In the genomic region with DNA sequence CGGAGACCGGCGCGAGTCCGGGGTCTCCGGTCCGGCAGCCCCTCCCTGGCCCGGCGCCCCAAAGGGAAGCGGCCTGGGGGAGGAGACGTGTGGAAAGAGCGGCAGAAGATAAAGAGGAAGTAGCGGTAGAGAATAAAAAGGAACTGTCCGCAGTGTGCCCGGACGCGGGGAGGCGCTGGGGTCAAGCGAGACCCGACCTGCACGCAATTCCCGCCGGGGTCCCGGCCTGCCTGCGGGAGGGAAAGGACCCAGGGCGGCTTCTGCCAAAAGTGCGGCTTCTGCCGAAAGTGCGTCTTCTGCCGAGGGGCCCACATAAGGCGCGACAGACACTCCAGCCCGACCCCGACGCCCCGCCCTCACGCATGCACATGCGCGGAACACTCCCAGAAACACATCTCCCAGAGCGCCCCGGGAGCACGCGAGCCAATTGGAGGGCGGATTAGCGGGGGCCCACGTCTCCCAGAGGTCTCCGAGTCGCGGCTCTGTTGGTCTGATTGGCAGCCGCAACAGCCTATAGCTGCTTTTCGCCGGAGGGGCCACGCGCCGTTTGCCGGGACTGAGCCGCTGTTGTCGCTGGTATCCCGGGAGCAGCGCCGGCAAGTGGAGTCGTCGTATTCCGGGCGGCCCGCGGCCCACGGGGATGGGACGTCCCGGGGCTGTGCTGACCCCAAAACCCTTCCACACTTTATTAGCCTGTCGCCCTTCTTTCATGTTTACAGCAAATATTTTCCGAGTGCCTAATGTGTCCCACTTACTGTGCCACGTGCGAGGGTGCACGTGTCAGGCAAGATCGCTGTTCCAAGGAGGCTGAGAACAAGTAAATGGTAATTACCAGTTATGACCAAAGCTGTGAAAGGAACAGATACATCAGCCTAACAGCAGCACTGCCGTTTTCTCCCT, we compare ENCODE assay signal across 1 cellular context.
TF ChIP-seq lines count a peak whose summit lies in the region.

No MANE protein-coding gene starts in this region.

TF ChIP-seq in K562, 482 proteins besides CTCF, POLR2A, EP300 and RAD21 (continued from another document and continues in another):
- no peak for TF ChIP-seq ETV5 (CRISPR knock-in tag; IDR thresholded peaks at IDR 0.05; ENCODE audit: low read depth)
- TF ChIP-seq ZNF408 (CRISPR knock-in tag; IDR thresholded peaks at IDR 0.05; ENCODE audit: low read depth) = no peak
- TF ChIP-seq CBX5 (IDR thresholded peaks at IDR 0.05; ENCODE audit: borderline replicate concordance, low read depth) = peak; percentile 47; the same call in 1 of the 2 replicates
- TF ChIP-seq, protein P1, sequence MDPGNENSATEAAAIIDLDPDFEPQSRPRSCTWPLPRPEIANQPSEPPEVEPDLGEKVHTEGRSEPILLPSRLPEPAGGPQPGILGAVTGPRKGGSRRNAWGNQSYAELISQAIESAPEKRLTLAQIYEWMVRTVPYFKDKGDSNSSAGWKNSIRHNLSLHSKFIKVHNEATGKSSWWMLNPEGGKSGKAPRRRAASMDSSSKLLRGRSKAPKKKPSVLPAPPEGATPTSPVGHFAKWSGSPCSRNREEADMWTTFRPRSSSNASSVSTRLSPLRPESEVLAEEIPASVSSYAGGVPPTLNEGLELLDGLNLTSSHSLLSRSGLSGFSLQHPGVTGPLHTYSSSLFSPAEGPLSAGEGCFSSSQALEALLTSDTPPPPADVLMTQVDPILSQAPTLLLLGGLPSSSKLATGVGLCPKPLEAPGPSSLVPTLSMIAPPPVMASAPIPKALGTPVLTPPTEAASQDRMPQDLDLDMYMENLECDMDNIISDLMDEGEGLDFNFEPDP (CRISPR knock-in tag; IDR thresholded peaks at IDR 0.05) = no peak
- no peak; the same call in 1 of the 2 replicates for TF ChIP-seq JUN (IDR thresholded peaks at IDR 0.05; ENCODE audit: borderline replicate concordance, low read depth, low read length)
- TF ChIP-seq JUN (CRISPR knock-in tag; IDR thresholded peaks at IDR 0.05; ENCODE audit: borderline replicate concordance) = 0 out of 2 replicates have a peak, but pooled peaks have one; percentile 47
- TF ChIP-seq, protein P2, sequence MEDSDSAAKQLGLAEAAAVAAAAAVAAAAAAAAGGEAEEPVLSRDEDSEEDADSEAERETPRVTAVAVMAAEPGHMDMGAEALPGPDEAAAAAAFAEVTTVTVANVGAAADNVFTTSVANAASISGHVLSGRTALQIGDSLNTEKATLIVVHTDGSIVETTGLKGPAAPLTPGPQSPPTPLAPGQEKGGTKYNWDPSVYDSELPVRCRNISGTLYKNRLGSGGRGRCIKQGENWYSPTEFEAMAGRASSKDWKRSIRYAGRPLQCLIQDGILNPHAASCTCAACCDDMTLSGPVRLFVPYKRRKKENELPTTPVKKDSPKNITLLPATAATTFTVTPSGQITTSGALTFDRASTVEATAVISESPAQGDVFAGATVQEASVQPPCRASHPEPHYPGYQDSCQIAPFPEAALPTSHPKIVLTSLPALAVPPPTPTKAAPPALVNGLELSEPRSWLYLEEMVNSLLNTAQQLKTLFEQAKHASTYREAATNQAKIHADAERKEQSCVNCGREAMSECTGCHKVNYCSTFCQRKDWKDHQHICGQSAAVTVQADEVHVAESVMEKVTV (CRISPR knock-in tag; IDR thresholded peaks at IDR 0.05) = 0 out of 2 replicates have a peak, but pooled peaks have one; percentile 3
- TF ChIP-seq, protein P3, sequence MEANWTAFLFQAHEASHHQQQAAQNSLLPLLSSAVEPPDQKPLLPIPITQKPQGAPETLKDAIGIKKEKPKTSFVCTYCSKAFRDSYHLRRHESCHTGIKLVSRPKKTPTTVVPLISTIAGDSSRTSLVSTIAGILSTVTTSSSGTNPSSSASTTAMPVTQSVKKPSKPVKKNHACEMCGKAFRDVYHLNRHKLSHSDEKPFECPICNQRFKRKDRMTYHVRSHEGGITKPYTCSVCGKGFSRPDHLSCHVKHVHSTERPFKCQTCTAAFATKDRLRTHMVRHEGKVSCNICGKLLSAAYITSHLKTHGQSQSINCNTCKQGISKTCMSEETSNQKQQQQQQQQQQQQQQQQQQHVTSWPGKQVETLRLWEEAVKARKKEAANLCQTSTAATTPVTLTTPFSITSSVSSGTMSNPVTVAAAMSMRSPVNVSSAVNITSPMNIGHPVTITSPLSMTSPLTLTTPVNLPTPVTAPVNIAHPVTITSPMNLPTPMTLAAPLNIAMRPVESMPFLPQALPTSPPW (CRISPR knock-in tag; IDR thresholded peaks at IDR 0.05) = peak; percentile 83
- peak; percentile 90 for TF ChIP-seq RBFOX2 (IDR thresholded peaks at IDR 0.05; ENCODE audit: low read depth, low read length)
- peak; percentile 43; the same call in 1 of the 2 replicates for TF ChIP-seq KLF6 (CRISPR knock-in tag; IDR thresholded peaks at IDR 0.05; ENCODE audit: borderline replicate concordance)
- no peak for TF ChIP-seq RUNX1 (IDR thresholded peaks at IDR 0.05; ENCODE audit: low read depth)
- peak; percentile 47; the same call in 1 of the 2 replicates for TF ChIP-seq MTA3 (IDR thresholded peaks at IDR 0.05; ENCODE audit: borderline replicate concordance)
- TF ChIP-seq, protein P4, sequence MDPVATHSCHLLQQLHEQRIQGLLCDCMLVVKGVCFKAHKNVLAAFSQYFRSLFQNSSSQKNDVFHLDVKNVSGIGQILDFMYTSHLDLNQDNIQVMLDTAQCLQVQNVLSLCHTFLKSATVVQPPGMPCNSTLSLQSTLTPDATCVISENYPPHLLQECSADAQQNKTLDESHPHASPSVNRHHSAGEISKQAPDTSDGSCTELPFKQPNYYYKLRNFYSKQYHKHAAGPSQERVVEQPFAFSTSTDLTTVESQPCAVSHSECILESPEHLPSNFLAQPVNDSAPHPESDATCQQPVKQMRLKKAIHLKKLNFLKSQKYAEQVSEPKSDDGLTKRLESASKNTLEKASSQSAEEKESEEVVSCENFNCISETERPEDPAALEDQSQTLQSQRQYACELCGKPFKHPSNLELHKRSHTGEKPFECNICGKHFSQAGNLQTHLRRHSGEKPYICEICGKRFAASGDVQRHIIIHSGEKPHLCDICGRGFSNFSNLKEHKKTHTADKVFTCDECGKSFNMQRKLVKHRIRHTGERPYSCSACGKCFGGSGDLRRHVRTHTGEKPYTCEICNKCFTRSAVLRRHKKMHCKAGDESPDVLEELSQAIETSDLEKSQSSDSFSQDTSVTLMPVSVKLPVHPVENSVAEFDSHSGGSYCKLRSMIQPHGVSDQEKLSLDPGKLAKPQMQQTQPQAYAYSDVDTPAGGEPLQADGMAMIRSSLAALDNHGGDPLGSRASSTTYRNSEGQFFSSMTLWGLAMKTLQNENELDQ (CRISPR knock-in tag; IDR thresholded peaks at IDR 0.05; ENCODE audit: borderline replicate concordance) = peak; percentile 98
- TF ChIP-seq ATF1 (CRISPR knock-in tag; IDR thresholded peaks at IDR 0.05) = no peak
- peak; percentile 86 for TF ChIP-seq ATF1 (tag; IDR thresholded peaks at IDR 0.05)
- no peak for TF ChIP-seq NFE2 (IDR thresholded peaks at IDR 0.05; ENCODE audit: low read depth)
- TF ChIP-seq FOS (IDR thresholded peaks at IDR 0.05; ENCODE audit: extremely low read depth, insufficient read length) = peak; percentile 83
- TF ChIP-seq PHF20 (IDR thresholded peaks at IDR 0.05; ENCODE audit: partially characterized antibody) = peak; percentile 67
- no peak for TF ChIP-seq TAL1 (IDR thresholded peaks at IDR 0.05)
- TF ChIP-seq ZNF3 (CRISPR knock-in tag; IDR thresholded peaks at IDR 0.05) = no peak
- TF ChIP-seq HDAC1 (IDR thresholded peaks at IDR 0.05) = peak in 1 of 2 experiments; percentile 97; a peak in 2 of 4 replicates
- TF ChIP-seq TEAD2 (tag; IDR thresholded peaks at IDR 0.05) = no peak
- TF ChIP-seq, protein P5, sequence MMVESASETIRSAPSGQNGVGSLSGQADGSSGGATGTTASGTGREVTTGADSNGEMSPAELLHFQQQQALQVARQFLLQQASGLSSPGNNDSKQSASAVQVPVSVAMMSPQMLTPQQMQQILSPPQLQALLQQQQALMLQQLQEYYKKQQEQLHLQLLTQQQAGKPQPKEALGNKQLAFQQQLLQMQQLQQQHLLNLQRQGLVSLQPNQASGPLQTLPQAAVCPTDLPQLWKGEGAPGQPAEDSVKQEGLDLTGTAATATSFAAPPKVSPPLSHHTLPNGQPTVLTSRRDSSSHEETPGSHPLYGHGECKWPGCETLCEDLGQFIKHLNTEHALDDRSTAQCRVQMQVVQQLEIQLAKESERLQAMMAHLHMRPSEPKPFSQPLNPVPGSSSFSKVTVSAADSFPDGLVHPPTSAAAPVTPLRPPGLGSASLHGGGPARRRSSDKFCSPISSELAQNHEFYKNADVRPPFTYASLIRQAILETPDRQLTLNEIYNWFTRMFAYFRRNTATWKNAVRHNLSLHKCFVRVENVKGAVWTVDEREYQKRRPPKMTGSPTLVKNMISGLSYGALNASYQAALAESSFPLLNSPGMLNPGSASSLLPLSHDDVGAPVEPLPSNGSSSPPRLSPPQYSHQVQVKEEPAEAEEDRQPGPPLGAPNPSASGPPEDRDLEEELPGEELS (CRISPR knock-in tag; IDR thresholded peaks at IDR 0.05; ENCODE audit: borderline replicate concordance) = peak; percentile 97; the same call in 1 of the 2 replicates
- 0 out of 2 replicates have a peak, but pooled peaks have one; percentile 31 for TF ChIP-seq RBM14 (IDR thresholded peaks at IDR 0.05; ENCODE audit: borderline replicate concordance, insufficient read depth, low read depth, low read length)
- TF ChIP-seq, protein P6, sequence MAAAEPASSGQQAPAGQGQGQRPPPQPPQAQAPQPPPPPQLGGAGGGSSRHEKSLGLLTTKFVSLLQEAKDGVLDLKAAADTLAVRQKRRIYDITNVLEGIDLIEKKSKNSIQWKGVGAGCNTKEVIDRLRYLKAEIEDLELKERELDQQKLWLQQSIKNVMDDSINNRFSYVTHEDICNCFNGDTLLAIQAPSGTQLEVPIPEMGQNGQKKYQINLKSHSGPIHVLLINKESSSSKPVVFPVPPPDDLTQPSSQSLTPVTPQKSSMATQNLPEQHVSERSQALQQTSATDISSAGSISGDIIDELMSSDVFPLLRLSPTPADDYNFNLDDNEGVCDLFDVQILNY (CRISPR knock-in tag; IDR thresholded peaks at IDR 0.05) = peak; percentile 91; the same call in 1 of the 2 replicates
- TF ChIP-seq, protein P7, sequence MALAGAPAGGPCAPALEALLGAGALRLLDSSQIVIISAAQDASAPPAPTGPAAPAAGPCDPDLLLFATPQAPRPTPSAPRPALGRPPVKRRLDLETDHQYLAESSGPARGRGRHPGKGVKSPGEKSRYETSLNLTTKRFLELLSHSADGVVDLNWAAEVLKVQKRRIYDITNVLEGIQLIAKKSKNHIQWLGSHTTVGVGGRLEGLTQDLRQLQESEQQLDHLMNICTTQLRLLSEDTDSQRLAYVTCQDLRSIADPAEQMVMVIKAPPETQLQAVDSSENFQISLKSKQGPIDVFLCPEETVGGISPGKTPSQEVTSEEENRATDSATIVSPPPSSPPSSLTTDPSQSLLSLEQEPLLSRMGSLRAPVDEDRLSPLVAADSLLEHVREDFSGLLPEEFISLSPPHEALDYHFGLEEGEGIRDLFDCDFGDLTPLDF (CRISPR knock-in tag; IDR thresholded peaks at IDR 0.05) = peak; percentile 68
- TF ChIP-seq SIX5 (IDR thresholded peaks at IDR 0.05; ENCODE audit: borderline replicate concordance in 1 of 2, insufficient read depth in 1 of 2, low read depth in 1 of 2, low read length in 2 of 2) = no peak
- TF ChIP-seq ETV1 (tag; conservative IDR thresholded peaks at IDR 0.05; ENCODE audit: low read depth) = peak; percentile 62
- TF ChIP-seq HDAC6 (IDR thresholded peaks at IDR 0.05; ENCODE audit: low read depth, low read length) = no peak
- TF ChIP-seq NCOA2 (IDR thresholded peaks at IDR 0.05; ENCODE audit: partially characterized antibody in 2 of 2) = no peak
- TF ChIP-seq CEBPB (tag; IDR thresholded peaks at IDR 0.05) = no peak
- TF ChIP-seq, protein P8, sequence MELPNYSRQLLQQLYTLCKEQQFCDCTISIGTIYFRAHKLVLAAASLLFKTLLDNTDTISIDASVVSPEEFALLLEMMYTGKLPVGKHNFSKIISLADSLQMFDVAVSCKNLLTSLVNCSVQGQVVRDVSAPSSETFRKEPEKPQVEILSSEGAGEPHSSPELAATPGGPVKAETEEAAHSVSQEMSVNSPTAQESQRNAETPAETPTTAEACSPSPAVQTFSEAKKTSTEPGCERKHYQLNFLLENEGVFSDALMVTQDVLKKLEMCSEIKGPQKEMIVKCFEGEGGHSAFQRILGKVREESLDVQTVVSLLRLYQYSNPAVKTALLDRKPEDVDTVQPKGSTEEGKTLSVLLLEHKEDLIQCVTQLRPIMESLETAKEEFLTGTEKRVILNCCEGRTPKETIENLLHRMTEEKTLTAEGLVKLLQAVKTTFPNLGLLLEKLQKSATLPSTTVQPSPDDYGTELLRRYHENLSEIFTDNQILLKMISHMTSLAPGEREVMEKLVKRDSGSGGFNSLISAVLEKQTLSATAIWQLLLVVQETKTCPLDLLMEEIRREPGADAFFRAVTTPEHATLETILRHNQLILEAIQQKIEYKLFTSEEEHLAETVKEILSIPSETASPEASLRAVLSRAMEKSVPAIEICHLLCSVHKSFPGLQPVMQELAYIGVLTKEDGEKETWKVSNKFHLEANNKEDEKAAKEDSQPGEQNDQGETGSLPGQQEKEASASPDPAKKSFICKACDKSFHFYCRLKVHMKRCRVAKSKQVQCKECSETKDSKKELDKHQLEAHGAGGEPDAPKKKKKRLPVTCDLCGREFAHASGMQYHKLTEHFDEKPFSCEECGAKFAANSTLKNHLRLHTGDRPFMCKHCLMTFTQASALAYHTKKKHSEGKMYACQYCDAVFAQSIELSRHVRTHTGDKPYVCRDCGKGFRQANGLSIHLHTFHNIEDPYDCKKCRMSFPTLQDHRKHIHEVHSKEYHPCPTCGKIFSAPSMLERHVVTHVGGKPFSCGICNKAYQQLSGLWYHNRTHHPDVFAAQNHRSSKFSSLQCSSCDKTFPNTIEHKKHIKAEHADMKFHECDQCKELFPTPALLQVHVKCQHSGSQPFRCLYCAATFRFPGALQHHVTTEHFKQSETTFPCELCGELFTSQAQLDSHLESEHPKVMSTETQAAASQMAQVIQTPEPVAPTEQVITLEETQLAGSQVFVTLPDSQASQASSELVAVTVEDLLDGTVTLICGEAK (IDR thresholded peaks at IDR 0.05) = peak; percentile 77
- TF ChIP-seq, protein P8 (CRISPR knock-in tag; IDR thresholded peaks at IDR 0.05) = peak; percentile 66; the same call in 1 of the 2 replicates
- TF ChIP-seq ZNF133 (CRISPR knock-in tag; IDR thresholded peaks at IDR 0.05) = no peak
